Comparison of ENCODE assay signal across 28 cellular contexts in the genomic region with DNA sequence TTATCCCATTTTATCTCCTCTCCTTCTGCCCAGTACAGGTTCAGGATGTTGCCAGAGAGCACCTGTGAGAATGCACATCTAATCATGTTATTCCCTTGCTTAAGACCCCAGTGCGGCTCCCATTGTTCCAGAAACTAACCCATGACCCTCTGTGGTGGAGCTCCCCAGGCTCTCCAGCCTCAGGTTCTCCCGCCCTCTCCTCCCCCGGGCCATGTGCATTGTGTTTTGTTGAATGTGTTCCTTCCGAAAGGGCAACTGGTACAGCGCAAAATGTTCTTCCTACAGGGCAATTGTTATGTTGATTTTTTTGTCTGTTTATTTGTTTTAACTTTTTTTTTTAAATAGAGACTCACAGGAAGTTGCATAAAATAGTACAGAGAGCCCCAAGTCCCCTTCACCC. TPM values are rescaled to one million over a fixed set of nuclear protein-coding genes. Genes with fewer than 3 reads are reported as not detected.
"Had no signal": no experiment of that assay in that cellular context is flagged by ENCODE, and none has a peak within 500 bp of the region (broad histone marks: within the 10 kb centered on the region; RNA-seq: fewer than 3 reads in every experiment).

No MANE protein-coding gene starts in this region.

- H3K36me3 Mint-ChIP-seq: memory B cell; mesothelial cell of epicardium; natural killer cell; stimulated activated effector memory CD8-positive, alpha-beta T cell treated with anti-CD3 and anti-CD28 coated beads, Interleukin-12 subunit alpha, Interleukin-12 subunit beta, amount 100 ng/mL, for 72 hours had no signal

- H3K4me1 Mint-ChIP-seq: memory B cell; mesothelial cell of epicardium; natural killer cell; stimulated activated effector memory CD8-positive, alpha-beta T cell treated with anti-CD3 and anti-CD28 coated beads, Interleukin-12 subunit alpha, Interleukin-12 subunit beta, amount 100 ng/mL, for 72 hours had no signal

- DNase-seq: cortex of kidney; dorsolateral prefrontal cortex; effector memory CD4-positive, alpha-beta T cell; foreskin fibroblast; glutamatergic neuron; kidney; left cardiac atrium; left ventricle myocardium inferior; lower lobe of right lung; natural killer cell; psoas muscle; retina; right lobe of liver; stimulated activated CD4-positive, alpha-beta T cell treated with anti-CD3 and anti-CD28 coated beads, Interleukin-4, amount 100 ng/mL, for 1 hour; stimulated activated CD8-positive, alpha-beta memory T cell treated with anti-CD3 and anti-CD28 coated beads, Interleukin-4, amount 100 ng/mL, for 48 hours; stimulated activated naive CD8-positive, alpha-beta T cell treated with anti-CD3 and anti-CD28 coated beads, Interleukin-15, Interleukin-2, amounts not matched to agents 100 U/mL and 50 U/mL, for 24 hours; thyroid gland; upper lobe of right lung had no signal

- H3K27me3 ChIP-seq: esophagus muscularis mucosa, gastroesophageal sphincter, right lobe of liver, suprapubic skin, thyroid gland, upper lobe of right lung had no signal

- H3K4me3 Mint-ChIP-seq: memory B cell; mesothelial cell of epicardium; natural killer cell; stimulated activated effector memory CD8-positive, alpha-beta T cell treated with anti-CD3 and anti-CD28 coated beads, Interleukin-12 subunit alpha, Interleukin-12 subunit beta, amount 100 ng/mL, for 72 hours had no signal

- H3K9me3 Mint-ChIP-seq: natural killer cell had no signal

- H3K4me3 ChIP-seq: dorsolateral prefrontal cortex, esophagus muscularis mucosa, gastroesophageal sphincter, left ventricle myocardium inferior, lower lobe of right lung, psoas muscle, right lobe of liver, suprapubic skin, thyroid gland, upper lobe of right lung had no signal

- H3K9me3 ChIP-seq: esophagus muscularis mucosa, gastroesophageal sphincter, left ventricle myocardium inferior, lower lobe of right lung, neutrophil, psoas muscle, right lobe of liver, suprapubic skin, thyroid gland, upper lobe of right lung had no signal

- H3K27ac ChIP-seq: epithelial cell of prostate, esophagus muscularis mucosa, gastroesophageal sphincter, left ventricle myocardium inferior, lower lobe of right lung, neutrophil, psoas muscle, right lobe of liver, suprapubic skin, thyroid gland, upper lobe of right lung had no signal

- H3K36me3 ChIP-seq: esophagus muscularis mucosa, gastroesophageal sphincter, left ventricle myocardium inferior, lower lobe of right lung, neutrophil, right lobe of liver, suprapubic skin, thyroid gland, upper lobe of right lung had no signal

- H3K27ac Mint-ChIP-seq: memory B cell; mesothelial cell of epicardium; natural killer cell; stimulated activated effector memory CD8-positive, alpha-beta T cell treated with anti-CD3 and anti-CD28 coated beads, Interleukin-12 subunit alpha, Interleukin-12 subunit beta, amount 100 ng/mL, for 72 hours had no signal

- H3K4me1 ChIP-seq: esophagus muscularis mucosa, gastroesophageal sphincter, left ventricle myocardium inferior, lower lobe of right lung, psoas muscle, right lobe of liver, suprapubic skin, thyroid gland, upper lobe of right lung had no signal

- ATAC-seq: gastroesophageal sphincter; left cardiac atrium; lower lobe of right lung; natural killer cell; psoas muscle; right lobe of liver; stimulated activated naive CD8-positive, alpha-beta T cell treated with anti-CD3 and anti-CD28 coated beads, Interleukin-15, Interleukin-2, amounts not matched to agents 100 U/mL and 50 U/mL, for 24 hours; upper lobe of right lung had no signal

RNA-seq across cellular contexts. Expression of a gene that starts 31.1 kb away (rescaled TPM):
- total RNA-seq: myocyte, osteoblast had no signal
